In the genomic region with DNA sequence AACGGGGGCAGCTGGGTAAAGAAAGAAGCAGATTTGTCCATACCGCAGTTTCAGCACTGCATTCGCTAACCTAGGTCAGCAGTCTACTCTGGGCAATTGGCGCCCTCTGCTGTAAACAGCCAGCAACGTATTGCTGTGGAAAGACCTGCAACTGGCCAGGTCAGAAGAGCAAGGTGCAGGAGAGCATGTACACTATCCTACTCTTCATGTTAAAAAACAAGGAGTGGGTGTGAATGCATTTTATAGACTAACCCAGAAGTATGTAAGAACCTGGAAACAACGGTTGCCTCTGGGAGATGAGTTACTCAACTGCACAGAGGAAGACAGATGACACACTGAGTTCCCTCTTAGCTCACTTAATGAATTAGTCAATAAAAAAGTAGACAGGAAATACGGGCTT, we compare ENCODE assay signal across 8 cellular contexts. TPM values are rescaled to one million over a fixed set of nuclear protein-coding genes. Genes with fewer than 3 reads are reported as not detected.
DNase-seq lines count a peak whose midpoint lies in the region; ATAC-seq, FAIRE-seq and TF ChIP-seq lines count a peak whose summit lies in the region.

No MANE protein-coding gene starts in this region.

- H2AFZ ChIP-seq in OCI-LY7 (ENCODE audit: low read length), result no peak overlapping the region
- no peak overlapping the region for H2AFZ ChIP-seq in neuronal stem cell (ENCODE audit: low read length)

- TF ChIP-seq CTCF in D721Med (IDR thresholded peaks at IDR 0.05; ENCODE audit: insufficient read depth, missing control alignments) (peak; percentile 91), OCI-LY7 (conservative IDR thresholded peaks at IDR 0.05; ENCODE audit: low read length) (peak; percentile 82)

- H2AK5ac ChIP-seq in neuronal stem cell (ENCODE audit: low read depth, low read length), result no peak overlapping the region

- H3K9me3 ChIP-seq in OCI-LY7 (ENCODE audit: low read length) (peaks cover 4% of the 10 kb centered on the region; the same call in 1 of the 2 replicates), neuronal stem cell (replicated peaks in 1 of 2; ENCODE audit: control insufficient read depth in 2 of 2, insufficient read depth in 1 of 2, low read depth in 1 of 2, low read length in 2 of 2) (peaks cover 0 to 12% of the 10 kb centered on the region in 2 donors)

- ATAC-seq in GM21360 (IDR thresholded peaks at IDR 0.05; ENCODE audit: unreplicated experiment), result peak; percentile 89

- H3K36me3 ChIP-seq in OCI-LY7 (ENCODE audit: insufficient read depth, low read length), result peaks cover 98% of the 10 kb centered on the region
- peaks cover 5 to 70% of the 10 kb centered on the region in 2 donors for H3K36me3 ChIP-seq in neuronal stem cell (replicated peaks in 1 of 2; ENCODE audit: control insufficient read depth in 2 of 2, insufficient read depth in 2 of 2, low read length in 2 of 2)

- H3K18ac ChIP-seq in neuronal stem cell (ENCODE audit: low read length), result no peak overlapping the region

- H3K79me1 ChIP-seq in neuronal stem cell (ENCODE audit: low read depth, low read length), result peaks cover 3% of the 10 kb centered on the region

- H3K4ac ChIP-seq in neuronal stem cell (ENCODE audit: low read length), result no peak overlapping the region

- H3K4me3 ChIP-seq in OCI-LY7 (ENCODE audit: low read depth, low read length, poor library complexity, severe bottlenecking), result no peak overlapping the region
- no peak overlapping the region for H3K4me3 ChIP-seq in neuronal stem cell (ENCODE audit: low read length in 2 of 2)

- 0 out of 2 replicates have a peak, but pooled peaks cover 3% of the 10 kb centered on the region for H4K20me1 ChIP-seq in OCI-LY7 (ENCODE audit: insufficient read depth, low read length)

- no peak overlapping the region for H3K23ac ChIP-seq in neuronal stem cell (ENCODE audit: low read depth, low read length, poor library complexity)

- H3K9me2 ChIP-seq in OCI-LY7 (ENCODE audit: insufficient read depth, low read length), result no peaks in the 10 kb centered on the region

- H3K4me1 ChIP-seq in OCI-LY7 (ENCODE audit: insufficient read depth, low read length, poor library complexity, severe bottlenecking) (peaks cover 16% of the 10 kb centered on the region), neuronal stem cell (ENCODE audit: control insufficient read depth in 2 of 2, insufficient read depth in 1 of 2, low read depth in 1 of 2, low read length in 2 of 2) (no peaks in the 10 kb centered on the region)

- H3K79me2 ChIP-seq in OCI-LY7 (ENCODE audit: insufficient read depth, low read depth, low read length), result peaks cover 41% of the 10 kb centered on the region

- WGBS in neuronal stem cell (ENCODE audit: extremely low coverage in 2 of 2, insufficient read length in 2 of 2, insufficient replicate concordance in 1 of 2), 2 donors, result no CpG with 5 or more reads among the region's 7 CpGs

- H3K27ac ChIP-seq in OCI-LY7 (ENCODE audit: low read depth, low read length, poor library complexity, severe bottlenecking) (no peak overlapping the region), neuronal stem cell (replicated peaks; ENCODE audit: low read length) (no peak overlapping the region)

- POLR2A ChIA-PET in OCI-LY7 (lab: Charles Lee), result interaction anchor here (0.7 to 1.2 kb wide), 2 partner anchors 11 to 50 kb away, joined by 3 to 4 read pairs; a partner anchor contains a TSS

- no peak overlapping the region for H2BK12ac ChIP-seq in neuronal stem cell (ENCODE audit: low read length)

- intact Hi-C loops in OCI-LY7 (cut with micrococcal nuclease; ENCODE audit: unreplicated experiment), result loop anchor here (5.0 kb wide), 2 partner anchors 38 to 93 kb away; no protein-coding TSS in a partner anchor

- no peak overlapping the region for H2BK15ac ChIP-seq in neuronal stem cell (ENCODE audit: low read length)

- H3K4me2 ChIP-seq in OCI-LY7 (ENCODE audit: low read length), result no peak overlapping the region
- H3K4me2 ChIP-seq in neuronal stem cell (ENCODE audit: insufficient read depth, low read length, poor library complexity, severe bottlenecking), result no peak overlapping the region

- H4K8ac ChIP-seq in neuronal stem cell (ENCODE audit: low read depth, low read length), result no peak overlapping the region

- H2BK120ac ChIP-seq in neuronal stem cell (ENCODE audit: low read depth, low read length), result no peak overlapping the region

- no peak overlapping the region for H2BK5ac ChIP-seq in neuronal stem cell (ENCODE audit: low read length)

- H3K27me3 ChIP-seq in neuronal stem cell (ENCODE audit: control insufficient read depth in 3 of 3, insufficient read depth in 3 of 3, low read depth in 1 of 3, low read length in 3 of 3), result no peaks in the 10 kb centered on the region

- no peak for FAIRE-seq in D721Med (lab: Jason Lieb, UNC)

- CTCF ChIA-PET in OCI-LY7 (lab: Charles Lee; ENCODE audit: unreplicated experiment), result interaction anchor here (0.8 kb wide), 1 partner anchor 13 kb away, joined by 4 read pairs; no protein-coding TSS in a partner anchor

- no peak overlapping the region for H3K9ac ChIP-seq in neuronal stem cell (ENCODE audit: low read depth, low read length, poor library complexity)

- H4K91ac ChIP-seq in neuronal stem cell (ENCODE audit: low read depth, low read length, poor library complexity), result no peak overlapping the region

- peak; percentile 51 for DNase-seq in D721Med (ENCODE audit: insufficient read length, low spot score)
- peak; percentile 52 for DNase-seq in HK-2 (ENCODE audit: unreplicated experiment)
- DNase-seq in OCI-LY7 (ENCODE audit: low spot score), result peak; percentile 57
- peak; percentile 76 for DNase-seq in activated T-cell treated with anti-CD3 and anti-CD28 coated beads, Interleukin-2, amount 50 U/mL, for 1 hour
- peak; percentile 55 for DNase-seq in fibroblast of gingiva (ENCODE audit: low read depth)
- DNase-seq in neuronal stem cell (ENCODE audit: low spot score), result peak; percentile 47
- peak; percentile 36 for DNase-seq in stromal cell of bone marrow (ENCODE audit: low read depth)

- no peak overlapping the region for H3K14ac ChIP-seq in neuronal stem cell (ENCODE audit: low read length)

- no TSS peak for BruUV-seq in OCI-LY7 (replicated peaks; lab: Mats Ljungman, UMichigan)

RNA-seq across cellular contexts. Expression of a gene that starts 6.2 kb away (rescaled TPM):
- total RNA-seq in OCI-LY7 (2014; rRNA removed; shearing (Covaris generic)), result 89.6 and 117 TPM in 2 replicates
- total RNA-seq in OCI-LY7 (2022), result 90.2 and 100 TPM in 2 replicates
- 67.1 TPM for polyA plus RNA-seq in neuronal stem cell (2013, experiment 1 of 2)
- polyA plus RNA-seq in neuronal stem cell (2013, experiment 2 of 2), result 65.8 TPM

RNA-seq across cellular contexts. Expression of a gene that starts 44.2 kb away (rescaled TPM):
- total RNA-seq in OCI-LY7 (2014; rRNA removed; shearing (Covaris generic)), result 6.2 and 9.7 TPM in 2 replicates
- total RNA-seq in OCI-LY7 (2022), result 12.8 and 15.3 TPM in 2 replicates
- polyA plus RNA-seq in neuronal stem cell (2013, experiment 1 of 2), result 19.3 TPM
- polyA plus RNA-seq in neuronal stem cell (2013, experiment 2 of 2), result 19.5 TPM

RNA-seq across cellular contexts. Expression of a gene that starts 50.2 kb away (rescaled TPM):
- 1.6 and 4.6 TPM in 2 replicates for total RNA-seq in OCI-LY7 (2014; rRNA removed; shearing (Covaris generic))
- total RNA-seq in OCI-LY7 (2022), result 3.4 and 3.7 TPM in 2 replicates
- 2.7 TPM for polyA plus RNA-seq in neuronal stem cell (2013, experiment 1 of 2)
- polyA plus RNA-seq in neuronal stem cell (2013, experiment 2 of 2), result 2.8 TPM
